ENCODE assay signal across 9 cellular contexts in the genomic region with DNA sequence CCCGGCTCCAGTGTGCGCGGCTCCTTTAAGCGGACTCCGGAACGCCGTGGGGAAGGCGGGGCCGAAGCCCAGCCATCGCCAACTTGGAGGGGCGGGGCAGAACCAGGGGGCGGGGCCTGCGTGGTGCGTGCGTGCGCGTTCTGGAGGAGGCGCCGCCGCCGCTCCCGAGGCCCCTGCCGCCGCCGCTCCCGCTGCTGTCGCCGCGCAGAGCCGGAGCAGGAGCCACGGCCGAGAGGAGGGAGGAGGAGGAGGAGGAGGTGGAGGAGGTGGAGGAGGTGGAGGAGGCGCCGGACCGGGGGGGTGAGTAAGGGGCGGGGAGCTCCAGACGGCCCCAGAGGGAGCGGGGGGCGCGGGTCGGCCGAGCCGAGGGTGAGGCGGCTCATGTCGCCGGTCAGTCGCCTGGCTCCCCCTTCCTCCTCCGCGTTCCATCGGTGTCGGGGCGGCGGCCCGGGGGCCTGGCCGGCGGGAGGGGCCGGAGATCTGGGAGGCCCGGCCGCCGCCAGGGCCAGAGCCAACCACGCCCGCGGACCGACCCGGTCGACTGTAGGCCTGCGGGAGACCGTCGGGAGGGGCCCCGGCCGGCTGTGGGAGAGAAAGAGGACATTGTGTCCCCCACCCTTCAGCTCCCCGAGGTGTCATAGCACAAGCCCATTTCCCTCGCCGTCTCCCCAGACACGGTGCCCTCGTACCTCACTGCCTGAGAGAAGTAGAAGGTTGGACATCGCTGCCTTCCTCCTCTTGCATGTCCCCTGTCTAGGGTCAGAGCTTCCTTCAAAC. TPM values are rescaled to one million over a fixed set of nuclear protein-coding genes. Genes with fewer than 3 reads are reported as not detected.
A peak's percentile ranks its signal among the peaks of the same experiment; 100 is the strongest.
DNase-seq lines count a peak whose midpoint lies in the region; ATAC-seq, FAIRE-seq and TF ChIP-seq lines count a peak whose summit lies in the region.
"Had no signal": no experiment of that assay in that cellular context is flagged by ENCODE, and none has a peak within 500 bp of the region (broad histone marks: within the 10 kb centered on the region; RNA-seq: fewer than 3 reads in every experiment).

A gene (plus strand): TSS at position 155 of the 777 bp plus-strand sequence. CDS start 71,572 bp downstream, outside the sequence.

- no peaks in the 10 kb centered on the region for H3K36me3 ChIP-seq in bronchial epithelial cell (ENCODE audit: control insufficient read depth, insufficient read depth, low read length)

- H3K4me1 Mint-ChIP-seq in activated B cell treated with CpG ODN at 0.5 μM for 24 hours: peaks cover 82% of the 10 kb centered on the region

- intact Hi-C loops in activated B cell treated with CpG ODN at 0.5 μM for 24 hours (cut with micrococcal nuclease): loop anchor here (1.0 to 10.0 kb wide), 8 partner anchors 8 to 745 kb away; a partner anchor contains a TSS

- POLR2A ChIA-PET in activated B cell treated with CpG ODN at 0.5 μM for 24 hours (lab: Charles Lee): interaction anchor here (0.6 to 7.1 kb wide), 21 partner anchors 9 to 656 kb away, joined by 3 to 159 read pairs (median 5); a partner anchor contains a TSS

- ATAC-seq in GM18867 (IDR thresholded peaks at IDR 0.05; ENCODE audit: unreplicated experiment) (peak; percentile 59), HG03135 (IDR thresholded peaks at IDR 0.05; ENCODE audit: unreplicated experiment) (peak; percentile 61), activated B cell treated with CpG ODN at 0.5 μM for 24 hours (ENCODE audit: low read depth) (peak; percentile 77)

- peak within 1 kb of the TSS; percentile 71 to 99 (median 97) for H3K27ac ChIP-seq in skin epidermis

- H3K4me3 ChIP-seq in bronchial epithelial cell (ENCODE audit: low read depth, low read length) (peak within 1 kb of the TSS; percentile 85), skin epidermis (peak within 1 kb of the TSS; percentile 76 to 99 (median 95))

- no peaks in the 10 kb centered on the region for H3K9me3 Mint-ChIP-seq in activated B cell treated with CpG ODN at 0.5 μM for 24 hours

- peak within 1 kb of the TSS; percentile 95 for H3K4me3 Mint-ChIP-seq in activated B cell treated with CpG ODN at 0.5 μM for 24 hours

- H3K27ac Mint-ChIP-seq in activated B cell treated with CpG ODN at 0.5 μM for 24 hours: peak within 1 kb of the TSS; percentile 93

- no peaks in the 10 kb centered on the region for H3K27me3 Mint-ChIP-seq in activated B cell treated with CpG ODN at 0.5 μM for 24 hours

- FAIRE-seq in bronchial epithelial cell (lab: Jason Lieb, UNC): no peak
- FAIRE-seq: G401.6 had no signal

- no peaks in the 10 kb centered on the region for H3K27me3 ChIP-seq in bronchial epithelial cell (ENCODE audit: control insufficient read depth, insufficient read depth, low read length)

- CTCF ChIA-PET in activated B cell treated with CpG ODN at 0.5 μM for 24 hours (lab: Charles Lee): interaction anchor here (1.1 to 4.1 kb wide), 4 partner anchors 13 to 112 kb away, joined by 3 to 21 read pairs (median 3); no protein-coding TSS in a partner anchor

- peak; percentile 81 for DNase-seq in 8988T
- DNase-seq in NCI-H2227 treated with DMSO at 0.1 percent for 48 hours (lab: John Stamatoyannopoulos, UW): peak; percentile 92
- DNase-seq in activated B cell treated with CpG ODN at 0.5 μM for 24 hours: peak; percentile 88
- DNase-seq in bronchial epithelial cell (ENCODE audit: low read depth): peak; percentile 78
- DNase-seq in iPS-NIHi11 (ENCODE audit: low spot score): peak; percentile 99

- TF ChIP-seq CTCF in activated B cell treated with CpG ODN at 0.5 μM for 24 hours (IDR thresholded peaks at IDR 0.05) (no peak), bronchial epithelial cell (IDR thresholded peaks at IDR 0.05; ENCODE audit: insufficient read depth, low read length, severe bottlenecking) (no peak)

- peaks cover 16% of the 10 kb centered on the region for H3K36me3 Mint-ChIP-seq in activated B cell treated with CpG ODN at 0.5 μM for 24 hours (ENCODE audit: low read depth)

RNA-seq across cellular contexts. Expression of the gene that starts here (rescaled TPM):
- total RNA-seq in activated B cell treated with CpG ODN at 0.5 μM for 24 hours (92.4 and 93.8 TPM in 2 replicates), bronchial epithelial cell (16.6 and 20.5 TPM in 2 replicates)

Comparison
In these comparisons a context has a peak if more than half of its experiments do, and no peak if none do; other contexts are left out.
1. Peak in every context shown above with its lines: DNase-seq, ATAC-seq, H3K4me3 ChIP-seq and H3K27ac ChIP-seq.